10 cellular contexts compared by ENCODE assay signal in the genomic region with DNA sequence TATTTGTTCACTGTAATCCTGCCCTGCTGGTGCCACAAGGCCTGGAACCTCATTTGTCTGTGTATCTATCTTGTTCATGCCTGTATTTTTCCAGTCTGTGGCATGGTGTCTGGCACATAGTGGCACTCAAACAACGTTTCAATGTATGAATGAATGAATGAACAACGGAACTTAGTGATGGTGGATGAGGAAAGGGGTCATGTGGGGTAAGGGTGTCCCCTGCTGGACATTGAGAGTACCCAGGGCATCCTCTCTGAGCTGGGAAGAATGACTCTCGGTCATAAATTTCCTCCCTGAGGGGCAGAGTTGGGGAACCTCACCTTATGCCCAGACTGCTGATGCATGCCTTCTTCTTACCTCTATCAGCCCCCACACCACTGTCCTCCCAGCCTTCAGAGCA. TPM values are rescaled to one million over a fixed set of nuclear protein-coding genes. Genes with fewer than 3 reads are reported as not detected.
A peak's percentile ranks its signal among the peaks of the same experiment; 100 is the strongest.
DNase-seq lines count a peak whose midpoint lies in the region; ATAC-seq, FAIRE-seq and TF ChIP-seq lines count a peak whose summit lies in the region.
"Had no signal": no experiment of that assay in that cellular context is flagged by ENCODE, and none has a peak within 500 bp of the region (broad histone marks: within the 10 kb centered on the region; RNA-seq: fewer than 3 reads in every experiment).

No MANE protein-coding gene starts in this region.

- 0% methylated on average over 3 of the region's 3 CpGs for WGBS in K562 (ENCODE audit: insufficient coverage, low coverage, missing lambda C conversion rate)

- H3K9me1 ChIP-seq in K562 (ENCODE audit: control insufficient read depth, insufficient read depth, low read length): no peaks in the 10 kb centered on the region

- DNase-seq in AG09319 (ENCODE audit: extremely low read depth, low read depth): no peak
- peak; percentile 55 for DNase-seq in RPMI7951 (ENCODE audit: low read depth)
- DNase-seq in K562 (ENCODE audit: extremely low read depth in 1 of 4, low spot score in 3 of 4): peak; percentile 71 to 84 (median 78)
- DNase-seq in midbrain (lab: John Stamatoyannopoulos, UW): peak; percentile 18

- H4K20me1 ChIP-seq in K562 (replicated peaks; ENCODE audit: control insufficient read depth, insufficient read depth, low read length): no peaks in the 10 kb centered on the region

- 0 out of 2 replicates have a peak, but pooled peaks have one; percentile 4 for TF ChIP-seq EP300 in K562 (IDR thresholded peaks at IDR 0.05; ENCODE audit: low read length)

- ATAC-seq in K562 (peak; percentile 89), HG02852 (IDR thresholded peaks at IDR 0.05; ENCODE audit: unreplicated experiment) (no peak), GM18907 (IDR thresholded peaks at IDR 0.05; ENCODE audit: unreplicated experiment) (no peak), HG03159 (IDR thresholded peaks at IDR 0.05; ENCODE audit: unreplicated experiment) (no peak)

- H2AFZ ChIP-seq in K562 (ENCODE audit: low read depth, low read length): no peak overlapping the region; the same call in 1 of the 2 replicates

- TF ChIP-seq CTCF in AG09319 (IDR thresholded peaks at IDR 0.05; ENCODE audit: low read depth, low read length) (peak; percentile 87), GM12872 (IDR thresholded peaks at IDR 0.05; ENCODE audit: insufficient read depth, low read depth, low read length) (peak; percentile 69), K562 (IDR thresholded peaks at IDR 0.05 in 2 of 3, conservative IDR thresholded peaks at IDR 0.05 in 1 of 3; ENCODE audit: insufficient read depth in 2 of 3, low read depth in 1 of 3, low read length in 3 of 3) (peak; percentile 91 to 99 (median 98))

- no peak overlapping the region for H3K9ac ChIP-seq in K562 (ENCODE audit: insufficient read depth in 1 of 2, low read depth in 2 of 2, low read length in 2 of 2)

- H3K27me3 ChIP-seq in K562 (ENCODE audit: control insufficient read depth in 2 of 2, insufficient read depth in 2 of 2, low read length in 2 of 2): no peaks in the 10 kb centered on the region

- H3K4me2 ChIP-seq in K562 (ENCODE audit: insufficient read depth, low read length): no peak overlapping the region

- TF ChIP-seq POLR2A in K562 (conservative IDR thresholded peaks at IDR 0.05): no peak

- BruUV-seq in K562 (replicated peaks; lab: Mats Ljungman, UMichigan): no TSS peak

- H3K9me3 ChIP-seq in K562 (replicated peaks; ENCODE audit: control insufficient read depth, insufficient read depth, low read depth, low read length): no peaks in the 10 kb centered on the region

- TF ChIP-seq RAD21 in K562 (CRISPR knock-in tag; conservative IDR thresholded peaks at IDR 0.05 in 1 of 2, IDR thresholded peaks at IDR 0.05 in 1 of 2): peak; percentile 97 to 100

- no peak overlapping the region for H3K27ac ChIP-seq in K562 (ENCODE audit: extremely low read depth, low read depth, low read length)

- in situ Hi-C loops in K562 (cut with MboI): loop anchor here (5.0 kb wide), 1 partner anchor 114 kb away; no protein-coding TSS in a partner anchor

- H3K79me2 ChIP-seq in K562 (ENCODE audit: control insufficient read depth, insufficient read depth, low read length): no peaks in the 10 kb centered on the region

- no peak overlapping the region for H3K4me3 ChIP-seq in K562
- H3K4me3 ChIP-seq: lung had no signal

- intact Hi-C loops in K562 (cut with micrococcal nuclease): loop anchor here (1.0 to 2.0 kb wide), 7 partner anchors 23 to 286 kb away; partner anchors contain the start of gene CATSPER4

- CTCF ChIA-PET in K562 (lab: Yijun Ruan, JAX; ENCODE audit: low intra/inter-chr PET ratio): interaction anchor here (0.6 to 2.4 kb wide), 9 partner anchors 94 to 287 kb away, joined by 3 to 22 read pairs (median 3); partner anchors contain the start of gene CATSPER4

- H3K4me1 ChIP-seq in K562 (replicated peaks in 1 of 2; ENCODE audit: control insufficient read depth in 2 of 2, insufficient read depth in 2 of 2, low read length in 2 of 2): peaks cover 2 to 10% of the 10 kb centered on the region in 2 experiments

- H3K36me3 ChIP-seq in K562 (ENCODE audit: control insufficient read depth, insufficient read depth, low read length): no peaks in the 10 kb centered on the region

- POLR2A ChIA-PET in K562 (lab: Yijun Ruan, JAX): interaction anchor here (0.7 to 1.3 kb wide), 5 partner anchors 11 to 222 kb away, joined by 3 to 4 read pairs (median 3); partner anchors contain the start of gene ZNF593

- peak; percentile 77 for FAIRE-seq in K562 (lab: Jason Lieb, UNC)

RNA-seq across cellular contexts. Expression of gene ZNF683, which starts 18.9 kb away (rescaled TPM):
- total RNA-seq in RPMI7951 (2014; rRNA removed; shearing (Covaris generic)): not detected in 2 replicates
- total RNA-seq in K562 (2011; cell fraction: chromatin; rRNA removed; ENCODE audit: low replicate concordance): not detected in 2 replicates
- not detected in 2 replicates for total RNA-seq in K562 (2011; cell fraction: nucleolus; rRNA removed)
- not detected in 2 replicates for total RNA-seq in K562 (2011; cell fraction: nucleoplasm; rRNA removed)
- total RNA-seq in K562 (2014; rRNA removed) (not detected in 2 replicates), K562 (2014; rRNA removed; fragmentation: Illumina TruSeq; extraction: Trizol) (not detected in 2 replicates), K562 (2015; rRNA removed; fragmentation: Illumina TruSeq; extraction: Trizol) (not detected in 2 replicates), K562 (2021) (not detected in 2 replicates)
- polyA plus RNA-seq in K562 (2011; rRNA removed) (not detected in 2 replicates), K562 (2014; fragmentation: Illumina TruSeq; extraction: Trizol) (not detected in 2 replicates), K562 (2014; fragmentation: Nextera tagmentation; extraction: Ambion mirVana) (not detected), K562 (2014; rRNA removed) (not detected in 2 replicates)
- not detected in 2 replicates for polyA plus RNA-seq in K562 (2011; cell fraction: cytosol; rRNA removed)
- not detected in 2 replicates for polyA plus RNA-seq in K562 (2011; cell fraction: nucleus; rRNA removed)
- not detected in 2 replicates for polyA plus RNA-seq in K562 (2012)
- not detected in 2 replicates for polyA minus RNA-seq in K562 (2011; rRNA and poly(A)+ RNA removed)
- polyA minus RNA-seq in K562 (2011; cell fraction: cytosol; rRNA and poly(A)+ RNA removed): not detected in 2 replicates
- not detected in 2 replicates for polyA minus RNA-seq in K562 (2011; cell fraction: nucleus; rRNA and poly(A)+ RNA removed)

RNA-seq across cellular contexts. Expression of gene LIN28A, which starts 19.2 kb away (rescaled TPM):
- total RNA-seq in RPMI7951 (2014; rRNA removed; shearing (Covaris generic)): not detected in 2 replicates
- 0.51 and 0.97 TPM in 2 replicates for total RNA-seq in K562 (2011; cell fraction: chromatin; rRNA removed; ENCODE audit: low replicate concordance)
- total RNA-seq in K562 (2011; cell fraction: nucleolus; rRNA removed): 0.53 and 0.67 TPM in 2 replicates
- total RNA-seq in K562 (2011; cell fraction: nucleoplasm; rRNA removed): 0.81 and 1.5 TPM in 2 replicates
- 3.1 and 3.8 TPM in 2 replicates for total RNA-seq in K562 (2014; rRNA removed)
- 4.3 and 4.5 TPM in 2 replicates for total RNA-seq in K562 (2014; rRNA removed; fragmentation: Illumina TruSeq; extraction: Trizol)
- 4.5 and 5.4 TPM in 2 replicates for total RNA-seq in K562 (2015; rRNA removed; fragmentation: Illumina TruSeq; extraction: Trizol)
- 5.1 TPM in 2 replicates for total RNA-seq in K562 (2021)
- 0.26 and 5.2 TPM in 2 replicates for polyA plus RNA-seq in K562 (2011; rRNA removed)
- polyA plus RNA-seq in K562 (2011; cell fraction: cytosol; rRNA removed): 0.25 and 1.9 TPM in 2 replicates
- 0.15 and 1.7 TPM in 2 replicates for polyA plus RNA-seq in K562 (2011; cell fraction: nucleus; rRNA removed)
- polyA plus RNA-seq in K562 (2012): 0.24 and 1.0 TPM in 2 replicates
- 3.5 and 3.9 TPM in 2 replicates for polyA plus RNA-seq in K562 (2014; fragmentation: Illumina TruSeq; extraction: Trizol)
- 1 to 10 TPM in 1 of 2 experiments, under 1 TPM in 1; 0.80 to 1.0 TPM for polyA plus RNA-seq in K562 (2014; fragmentation: Nextera tagmentation; extraction: Ambion mirVana)
- 2.4 and 3.2 TPM in 2 replicates for polyA plus RNA-seq in K562 (2014; rRNA removed)
- polyA minus RNA-seq in K562 (2011; rRNA and poly(A)+ RNA removed): 0.69 and 13.6 TPM in 2 replicates
- 0.36 and 6.4 TPM in 2 replicates for polyA minus RNA-seq in K562 (2011; cell fraction: cytosol; rRNA and poly(A)+ RNA removed)
- polyA minus RNA-seq in K562 (2011; cell fraction: nucleus; rRNA and poly(A)+ RNA removed): 0.11 and 0.81 TPM in 2 replicates
- polyA plus RNA-seq: IgD-negative memory B cell, lung had no signal

RNA-seq across cellular contexts. Expression of gene CRYBG2, which starts 37.5 kb away (rescaled TPM):
- total RNA-seq in RPMI7951 (2014; rRNA removed; shearing (Covaris generic)): not detected in 2 replicates
- 7.8 and 10.7 TPM in 2 replicates for total RNA-seq in K562 (2011; cell fraction: chromatin; rRNA removed; ENCODE audit: low replicate concordance)
- 10.0 and 10.2 TPM in 2 replicates for total RNA-seq in K562 (2011; cell fraction: nucleolus; rRNA removed)
- total RNA-seq in K562 (2011; cell fraction: nucleoplasm; rRNA removed): 5.7 and 6.5 TPM in 2 replicates
- 7.5 and 12.6 TPM in 2 replicates for total RNA-seq in K562 (2014; rRNA removed)
- 1.3 and 2.1 TPM in 2 replicates for total RNA-seq in K562 (2014; rRNA removed; fragmentation: Illumina TruSeq; extraction: Trizol)
- 1.9 and 2.5 TPM in 2 replicates for total RNA-seq in K562 (2015; rRNA removed; fragmentation: Illumina TruSeq; extraction: Trizol)
- total RNA-seq in K562 (2021): 8.5 and 8.8 TPM in 2 replicates
- polyA plus RNA-seq in K562 (2011; rRNA removed): 3.3 and 3.8 TPM in 2 replicates
- 4.8 and 8.5 TPM in 2 replicates for polyA plus RNA-seq in K562 (2011; cell fraction: cytosol; rRNA removed)
- polyA plus RNA-seq in K562 (2011; cell fraction: nucleus; rRNA removed): 6.5 and 9.6 TPM in 2 replicates
- 4.3 and 24.3 TPM in 2 replicates for polyA plus RNA-seq in K562 (2012)
- polyA plus RNA-seq in K562 (2014; fragmentation: Illumina TruSeq; extraction: Trizol): 3.7 and 5.1 TPM in 2 replicates
- 1 to 10 TPM in 1 of 2 experiments, under 1 TPM in 1; 0.39 to 2.4 TPM for polyA plus RNA-seq in K562 (2014; fragmentation: Nextera tagmentation; extraction: Ambion mirVana)
- 3.1 and 8.1 TPM in 2 replicates for polyA plus RNA-seq in K562 (2014; rRNA removed)
- 1.6 and 1.9 TPM in 2 replicates for polyA minus RNA-seq in K562 (2011; rRNA and poly(A)+ RNA removed)
- 5.9 and 7.5 TPM in 2 replicates for polyA minus RNA-seq in K562 (2011; cell fraction: cytosol; rRNA and poly(A)+ RNA removed)
- polyA minus RNA-seq in K562 (2011; cell fraction: nucleus; rRNA and poly(A)+ RNA removed): 2.6 and 4.4 TPM in 2 replicates

RNA-seq across cellular contexts. Expression of gene DHDDS, which starts 40.7 kb away (rescaled TPM):
- 30.8 and 33.2 TPM in 2 replicates for total RNA-seq in RPMI7951 (2014; rRNA removed; shearing (Covaris generic))
- 193 and 199 TPM in 2 replicates for total RNA-seq in K562 (2011; cell fraction: chromatin; rRNA removed; ENCODE audit: low replicate concordance)
- 118 TPM in 2 replicates for total RNA-seq in K562 (2011; cell fraction: nucleolus; rRNA removed)
- total RNA-seq in K562 (2011; cell fraction: nucleoplasm; rRNA removed): 160 and 187 TPM in 2 replicates
- total RNA-seq in K562 (2014; rRNA removed) (40.8 and 45.3 TPM in 2 replicates), K562 (2014; rRNA removed; fragmentation: Illumina TruSeq; extraction: Trizol) (49.6 and 51.4 TPM in 2 replicates), K562 (2015; rRNA removed; fragmentation: Illumina TruSeq; extraction: Trizol) (46.8 and 47.4 TPM in 2 replicates), K562 (2021) (55.0 and 60.4 TPM in 2 replicates)
- polyA plus RNA-seq in K562 (2011; rRNA removed) (34.8 and 39.8 TPM in 2 replicates), K562 (2014; fragmentation: Illumina TruSeq; extraction: Trizol) (41.8 and 50.3 TPM in 2 replicates), K562 (2014; fragmentation: Nextera tagmentation; extraction: Ambion mirVana) (10 to 100 TPM; 33.3 to 44.3 TPM), K562 (2014; rRNA removed) (38.3 and 42.1 TPM in 2 replicates)
- 30.4 and 33.9 TPM in 2 replicates for polyA plus RNA-seq in K562 (2011; cell fraction: cytosol; rRNA removed)
- 36.1 and 38.4 TPM in 2 replicates for polyA plus RNA-seq in K562 (2011; cell fraction: nucleus; rRNA removed)
- polyA plus RNA-seq in K562 (2012): 30.7 and 44.5 TPM in 2 replicates
- 75.8 and 89.1 TPM in 2 replicates for polyA minus RNA-seq in K562 (2011; rRNA and poly(A)+ RNA removed)
- polyA minus RNA-seq in K562 (2011; cell fraction: cytosol; rRNA and poly(A)+ RNA removed): 23.4 and 26.7 TPM in 2 replicates
- 39.3 and 68.4 TPM in 2 replicates for polyA minus RNA-seq in K562 (2011; cell fraction: nucleus; rRNA and poly(A)+ RNA removed)
